ENCODE assay signal across 18 cellular contexts in the genomic region with DNA sequence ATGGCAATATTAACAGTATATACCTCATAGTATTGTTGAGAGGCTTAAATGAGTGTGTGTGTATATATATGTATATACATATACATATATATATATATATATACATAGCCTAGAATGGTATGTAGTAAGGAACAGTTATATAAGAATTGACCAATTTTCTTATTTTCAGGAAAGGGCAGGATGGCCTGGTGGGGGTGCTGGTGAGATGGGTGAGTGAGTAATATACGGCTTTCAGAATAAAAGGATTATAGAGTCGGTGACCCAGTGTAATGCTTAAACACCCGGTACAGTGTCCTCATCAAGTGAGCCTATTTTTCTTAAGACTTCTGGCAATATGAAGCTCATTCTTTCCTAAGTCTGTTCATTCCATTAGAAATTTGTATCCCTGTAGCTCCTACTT. TPM values are rescaled to one million over a fixed set of nuclear protein-coding genes. Genes with fewer than 3 reads are reported as not detected.
DNase-seq lines count a peak whose midpoint lies in the region; ATAC-seq and TF ChIP-seq lines count a peak whose summit lies in the region.
"Had no signal": no experiment of that assay in that cellular context is flagged by ENCODE, and none has a peak within 500 bp of the region (broad histone marks: within the 10 kb centered on the region; RNA-seq: fewer than 3 reads in every experiment).

No MANE protein-coding gene starts in this region.

- H3K27ac ChIP-seq in transverse colon, result no peak overlapping the region
- H3K27ac ChIP-seq: Peyer's patch had no signal

- TF ChIP-seq CTCF in choroid plexus epithelial cell (conservative IDR thresholded peaks at IDR 0.05; ENCODE audit: low read depth, low read length) (peak; percentile 42), transverse colon (IDR thresholded peaks at IDR 0.05) (no peak)

- no peaks in the 10 kb centered on the region for H3K36me3 ChIP-seq in transverse colon
- H3K36me3 ChIP-seq: Peyer's patch had no signal

- H3K27me3 ChIP-seq in transverse colon, result no peaks in the 10 kb centered on the region
- H3K27me3 ChIP-seq: Peyer's patch had no signal

- 91 to 97% methylated on average over 3 of the region's 3 CpGs for WGBS in transverse colon (ENCODE audit: low coverage in 1 of 2), 2 donors

- TF ChIP-seq EP300 in transverse colon (IDR thresholded peaks at IDR 0.05; ENCODE audit: low read depth), result no peak

- no peaks in the 10 kb centered on the region for H3K9me3 ChIP-seq in transverse colon

- no peak for TF ChIP-seq POLR2A in transverse colon (IDR thresholded peaks at IDR 0.05)

- no peak overlapping the region for H3K4me3 ChIP-seq in choroid plexus epithelial cell (ENCODE audit: low read depth, low read length)
- no peak overlapping the region for H3K4me3 ChIP-seq in transverse colon
- H3K4me3 ChIP-seq: Peyer's patch had no signal

- intact Hi-C loops in posterior vena cava (cut with DNase I), result no loop called here
- intact Hi-C loops in transverse colon (cut with DNase I; ENCODE audit: low total_unique reads), result no loop called here

- in situ Hi-C loops in transverse colon (cut with MboI; ENCODE audit: low pct_ligation_motif_present in 1 of 4, low pct_unique_long_range_greater_than_20kb in 1 of 4, low sequenced_read_pairs in 3 of 4), result no loop called here

- H3K4me1 ChIP-seq in transverse colon, result no peaks in the 10 kb centered on the region
- H3K4me1 ChIP-seq: Peyer's patch had no signal

- no peak for ATAC-seq in HG03139 (IDR thresholded peaks at IDR 0.05; ENCODE audit: unreplicated experiment)

- DNase-seq in DMS53 (lab: John Stamatoyannopoulos, UW), result peak; percentile 4
- DNase-seq in DMS53 treated with DMSO at 0.1 percent for 48 hours (lab: John Stamatoyannopoulos, UW; ENCODE audit: unreplicated experiment), result no peak
- DNase-seq in NCI-H82 treated with DMSO at 0.1 percent for 48 hours (lab: John Stamatoyannopoulos, UW; ENCODE audit: unreplicated experiment), result peak; percentile 56
- DNase-seq in choroid plexus epithelial cell (ENCODE audit: low read depth), result no peak
- DNase-seq in GDM1 (lab: John Stamatoyannopoulos, UW), result no peak
- no peak for DNase-seq in posterior vena cava (ENCODE audit: low spot score)
- no peak for DNase-seq in transverse colon
- DNase-seq: C1 segment of cervical spinal cord, NCI-H1436 treated with DMSO at 0.1 percent for 48 hours, NCI-H2081 treated with DMSO at 0.1 percent for 48 hours, NCI-H2227 treated with DMSO at 0.1 percent for 48 hours, NCI-H526, Peyer's patch, SHP77 treated with DMSO at 0.1 percent for 48 hours, T-helper 2 cell had no signal

RNA-seq across cellular contexts. Expression of a gene that starts 11.7 kb away (rescaled TPM):
- total RNA-seq in posterior vena cava, result under 1 TPM in 1 of 2 donors, not detected in 1; 0.23 TPM
- not detected for total RNA-seq in transverse colon
- total RNA-seq: A172, G401 had no signal

Comparison
In these comparisons a context has a peak if more than half of its experiments do, and no peak if none do; other contexts are left out.
1. DNase-seq: peak in DMS53 (single experiment) and NCI-H82 treated with DMSO at 0.1 percent for 48 hours (single experiment); none in DMS53 treated with DMSO at 0.1 percent for 48 hours (single experiment), choroid plexus epithelial cell (single experiment), GDM1 (single experiment), posterior vena cava (single experiment) and transverse colon (single experiment).